ENCODE assay signal across 15 cellular contexts in the genomic region with DNA sequence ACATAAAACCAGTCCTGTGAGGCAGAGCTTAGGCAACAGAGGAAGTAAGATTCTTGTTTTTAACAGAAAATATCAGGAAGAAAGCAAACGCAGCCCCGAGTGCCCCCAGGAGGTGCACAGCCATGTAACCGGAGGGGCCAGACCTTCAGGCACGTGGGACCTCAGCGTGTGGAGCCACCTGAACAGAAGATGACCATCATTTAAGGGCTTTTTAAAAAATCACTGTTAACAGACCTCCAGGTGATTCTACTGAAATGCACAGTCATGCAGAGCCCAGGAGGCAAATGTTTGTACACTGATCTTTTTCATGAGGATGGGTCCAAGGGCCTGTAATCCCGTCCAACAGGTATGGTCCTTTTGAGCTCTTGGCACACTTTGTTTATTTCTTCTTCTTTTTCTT. TPM values are rescaled to one million over a fixed set of nuclear protein-coding genes. Genes with fewer than 3 reads are reported as not detected.
A peak's percentile ranks its signal among the peaks of the same experiment; 100 is the strongest.
DNase-seq lines count a peak whose midpoint lies in the region; ATAC-seq, FAIRE-seq and TF ChIP-seq lines count a peak whose summit lies in the region.
"Had no signal": no experiment of that assay in that cellular context is flagged by ENCODE, and none has a peak within 500 bp of the region (broad histone marks: within the 10 kb centered on the region; RNA-seq: fewer than 3 reads in every experiment).

No MANE protein-coding gene starts in this region.

- H3K9ac ChIP-seq in Karpas-422 (ENCODE audit: low read length): no peak overlapping the region
- H3K9ac ChIP-seq: parathyroid adenoma had no signal

- ATAC-seq in activated CD4-positive, alpha-beta T cell treated with anti-CD3 and anti-CD28 coated beads for 36 hours: no peak
- ATAC-seq in left ventricle myocardium superior: no peak
- ATAC-seq in heart right ventricle: no peak
- ATAC-seq in pancreas: no peak
- ATAC-seq: HCT116 had no signal

- H3K36me3 ChIP-seq in Karpas-422 (ENCODE audit: insufficient read depth, low read length) (peaks cover 7% of the 10 kb centered on the region), heart right ventricle (peaks cover 0 to 14% (median 9%) of the 10 kb centered on the region in 9 donors), pancreas (peaks cover 0 to 3% (median 0%) of the 10 kb centered on the region in 3 donors)

- no peaks in the 10 kb centered on the region for H4K20me1 ChIP-seq in Karpas-422 (ENCODE audit: insufficient read depth, low read depth, low read length)

- no peak overlapping the region for H3K4me2 ChIP-seq in Karpas-422 (ENCODE audit: low read depth, low read length, poor library complexity, severe bottlenecking)

- TF ChIP-seq CTCF in mesothelial cell of epicardium (IDR thresholded peaks at IDR 0.05; ENCODE audit: unreplicated experiment) (no peak), heart right ventricle (IDR thresholded peaks at IDR 0.05) (no peak), pancreas (IDR thresholded peaks at IDR 0.05) (no peak)

- no peak for FAIRE-seq in pancreas (lab: Jason Lieb, UNC)

- POLR2A ChIA-PET in activated CD4-positive, alpha-beta T cell treated with anti-CD3 and anti-CD28 coated beads for 36 hours (lab: Charles Lee): no interaction called here

- CTCF ChIA-PET in activated CD4-positive, alpha-beta T cell treated with anti-CD3 and anti-CD28 coated beads for 36 hours (lab: Charles Lee): no interaction called here

- intact Hi-C loops in activated CD4-positive, alpha-beta T cell treated with anti-CD3 and anti-CD28 coated beads for 36 hours (cut with DNase I, micrococcal nuclease): no loop called here
- intact Hi-C loops in left ventricle myocardium superior (cut with micrococcal nuclease) (no loop called here), heart right ventricle (cut with DNase I) (no loop called here), pancreas (cut with DNase I) (no loop called here)

- peaks cover 1% of the 10 kb centered on the region for H3K4me1 Mint-ChIP-seq in activated CD4-positive, alpha-beta T cell treated with anti-CD3 and anti-CD28 coated beads for 36 hours
- H3K4me1 Mint-ChIP-seq in mesothelial cell of epicardium: no peaks in the 10 kb centered on the region

- H2AFZ ChIP-seq in Karpas-422 (ENCODE audit: low read length): no peak overlapping the region
- H2AFZ ChIP-seq: parathyroid adenoma had no signal

- H3K4me3 Mint-ChIP-seq in activated CD4-positive, alpha-beta T cell treated with anti-CD3 and anti-CD28 coated beads for 36 hours: no peak overlapping the region
- H3K4me3 Mint-ChIP-seq in mesothelial cell of epicardium: no peak overlapping the region

- no peaks in the 10 kb centered on the region for H3K27me3 ChIP-seq in Karpas-422 (ENCODE audit: low read length)
- no peaks in the 10 kb centered on the region for H3K27me3 ChIP-seq in heart right ventricle
- H3K27me3 ChIP-seq in pancreas: no peaks in the 10 kb centered on the region

- no peak overlapping the region for H3K4me3 ChIP-seq in Karpas-422 (ENCODE audit: low read length)
- H3K4me3 ChIP-seq in heart right ventricle: no peak overlapping the region
- no peak overlapping the region for H3K4me3 ChIP-seq in pancreas
- H3K4me3 ChIP-seq: left ventricle myocardium inferior had no signal

- no peak for DNase-seq in activated CD4-positive, alpha-beta T cell treated with anti-CD3 and anti-CD28 coated beads for 36 hours
- DNase-seq in activated CD4-positive, alpha-beta T cell treated with anti-CD3 and anti-CD28 coated beads, Interleukin-2, amount 50 U/mL, for 48 hours: no peak
- peak; percentile 52 for DNase-seq in Karpas-422
- DNase-seq in SW480 (ENCODE audit: low spot score): peak; percentile 24
- DNase-seq in mesothelial cell of epicardium (ENCODE audit: low spot score in 2 of 2, unreplicated experiment in 2 of 2): peak in 1 of 2 experiments; percentile 21
- DNase-seq in left ventricle myocardium superior: no peak
- no peak for DNase-seq in heart right ventricle
- no peak for DNase-seq in pancreas
- DNase-seq: GDM1; left ventricle myocardium inferior; NCI-H1930; stimulated activated CD8-positive, alpha-beta memory T cell treated with anti-CD3 and anti-CD28 coated beads, Interleukin-4, amount 100 ng/mL, for 48 hours had no signal

- H3K27ac ChIP-seq in Karpas-422 (ENCODE audit: low read length) (no peak overlapping the region), heart right ventricle (no peak overlapping the region), pancreas (no peak overlapping the region)
- H3K27ac ChIP-seq: left ventricle myocardium inferior, parathyroid adenoma had no signal

- H3K36me3 Mint-ChIP-seq in activated CD4-positive, alpha-beta T cell treated with anti-CD3 and anti-CD28 coated beads for 36 hours (ENCODE audit: low read depth): peaks cover 3% of the 10 kb centered on the region
- peaks cover 26% of the 10 kb centered on the region for H3K36me3 Mint-ChIP-seq in mesothelial cell of epicardium

- no peaks in the 10 kb centered on the region for H3K9me2 ChIP-seq in Karpas-422 (replicated peaks; ENCODE audit: insufficient read depth, low read length)

- H3K4me1 ChIP-seq in Karpas-422 (ENCODE audit: low read length) (no peaks in the 10 kb centered on the region), heart right ventricle (no peaks in the 10 kb centered on the region), pancreas (no peaks in the 10 kb centered on the region)
- H3K4me1 ChIP-seq: left ventricle myocardium inferior, parathyroid adenoma had no signal

- H3K27ac Mint-ChIP-seq in activated CD4-positive, alpha-beta T cell treated with anti-CD3 and anti-CD28 coated beads for 36 hours: peak overlapping the region; percentile 1
- H3K27ac Mint-ChIP-seq in mesothelial cell of epicardium: peak overlapping the region; percentile 37
- H3K27ac Mint-ChIP-seq: activated T-helper 2 cell treated with anti-CD3 and anti-CD28 coated beads, Interferon-gamma antibody, Interleukin-2, Interleukin-4, amounts not matched to agents 10 μg/mL and 5 μg/mL and 100 μg/mL, durations not matched to agents 14 hours and 24 hours and 36 hours had no signal

- no peaks in the 10 kb centered on the region for H3K79me2 ChIP-seq in Karpas-422 (ENCODE audit: low read length)
- H3K79me2 ChIP-seq: parathyroid adenoma had no signal

- no peaks in the 10 kb centered on the region for H3K27me3 Mint-ChIP-seq in activated CD4-positive, alpha-beta T cell treated with anti-CD3 and anti-CD28 coated beads for 36 hours
- H3K27me3 Mint-ChIP-seq in mesothelial cell of epicardium (ENCODE audit: low read depth): no peaks in the 10 kb centered on the region

- H3K9me3 Mint-ChIP-seq in activated CD4-positive, alpha-beta T cell treated with anti-CD3 and anti-CD28 coated beads for 36 hours (ENCODE audit: low read depth): no peaks in the 10 kb centered on the region
- peaks cover 36% of the 10 kb centered on the region for H3K9me3 Mint-ChIP-seq in mesothelial cell of epicardium
- H3K9me3 Mint-ChIP-seq: activated T-helper 2 cell treated with anti-CD3 and anti-CD28 coated beads, Interferon-gamma antibody, Interleukin-2, Interleukin-4, amounts not matched to agents 10 μg/mL and 5 μg/mL and 100 μg/mL, durations not matched to agents 14 hours and 24 hours and 36 hours had no signal

- 80 to 82% methylated on average over 6 of the region's 6 CpGs for WGBS in heart right ventricle, 2 donors
- WGBS in pancreas, 2 donors: 82 to 85% methylated on average over 6 of the region's 6 CpGs

- H3K9me3 ChIP-seq in Karpas-422 (ENCODE audit: low read length) (no peaks in the 10 kb centered on the region), heart right ventricle (peaks cover 0 to 10% (median 0%) of the 10 kb centered on the region in 11 donors), pancreas (no peaks in the 10 kb centered on the region)
- H3K9me3 ChIP-seq: left ventricle myocardium inferior had no signal

RNA-seq across cellular contexts. Expression of a gene that starts 38.8 kb away (rescaled TPM):
- 10 to 100 TPM; 74.1 to 79.1 TPM for total RNA-seq in activated CD4-positive, alpha-beta T cell treated with anti-CD3 and anti-CD28 coated beads for 36 hours
- 93.0 and 111 TPM in 2 replicates for total RNA-seq in Karpas-422 (2014; rRNA removed; shearing (Covaris generic); ENCODE audit: low replicate concordance)
- 89.4 to 101 TPM (median 94.8 TPM) in 3 replicates for total RNA-seq in mesothelial cell of epicardium
- 47.8 TPM for total RNA-seq in left ventricle myocardium superior
- total RNA-seq in heart right ventricle: 10 to 100 TPM; 36.4 to 56.6 (median 45.9) TPM
- 10 to 100 TPM; 30.4 to 57.0 TPM for polyA plus RNA-seq in heart right ventricle
- total RNA-seq in pancreas: 10 to 100 TPM; 26.3 to 40.2 (median 29.5) TPM
- polyA plus RNA-seq in pancreas: 10 to 100 TPM; 21.1 to 39.1 TPM

RNA-seq across cellular contexts. Expression of a gene that starts 39.2 kb away (rescaled TPM):
- 1 to 10 TPM in 1 of 2 experiments, under 1 TPM in 1; 0.81 to 1.0 TPM for total RNA-seq in activated CD4-positive, alpha-beta T cell treated with anti-CD3 and anti-CD28 coated beads for 36 hours
- total RNA-seq in Karpas-422 (2014; rRNA removed; shearing (Covaris generic); ENCODE audit: low replicate concordance): 1.8 TPM in 2 replicates
- total RNA-seq in mesothelial cell of epicardium (3.7 to 4.1 TPM (median 4.1 TPM) in 3 replicates), left ventricle myocardium superior (1.3 TPM), heart right ventricle (1 to 10 TPM in 7 of 10 donors, under 1 TPM in 3; 0.70 to 1.9 (median 1.3) TPM), pancreas (1 to 10 TPM; 2.0 to 4.9 (median 3.8) TPM)
- polyA plus RNA-seq in heart right ventricle (1 to 10 TPM; 1.1 to 1.9 TPM), pancreas (1 to 10 TPM; 2.2 to 4.6 TPM)

Comparison
In these comparisons a context has a peak if more than half of its experiments do, and no peak if none do; other contexts are left out.
1. DNase-seq: peak in Karpas-422 (single experiment) and SW480 (single experiment); none in activated CD4-positive, alpha-beta T cell treated with anti-CD3 and anti-CD28 coated beads for 36 hours (single experiment), activated CD4-positive, alpha-beta T cell treated with anti-CD3 and anti-CD28 coated beads, Interleukin-2, amount 50 U/mL, for 48 hours (0 of 2), left ventricle myocardium superior (single experiment), heart right ventricle (0 of 2) and pancreas (0 of 6).